Comparison of ENCODE assay signal across 1 cellular context in genomic region chr20:47334022-47334551, GRCh38.
TF ChIP-seq lines count a peak whose summit lies in the region.

No MANE protein-coding gene starts in this region.

TF ChIP-seq in HepG2, 621 proteins besides CTCF, POLR2A, EP300 and RAD21 (continued from another document and continues in another):
- TF ChIP-seq, protein P1, sequence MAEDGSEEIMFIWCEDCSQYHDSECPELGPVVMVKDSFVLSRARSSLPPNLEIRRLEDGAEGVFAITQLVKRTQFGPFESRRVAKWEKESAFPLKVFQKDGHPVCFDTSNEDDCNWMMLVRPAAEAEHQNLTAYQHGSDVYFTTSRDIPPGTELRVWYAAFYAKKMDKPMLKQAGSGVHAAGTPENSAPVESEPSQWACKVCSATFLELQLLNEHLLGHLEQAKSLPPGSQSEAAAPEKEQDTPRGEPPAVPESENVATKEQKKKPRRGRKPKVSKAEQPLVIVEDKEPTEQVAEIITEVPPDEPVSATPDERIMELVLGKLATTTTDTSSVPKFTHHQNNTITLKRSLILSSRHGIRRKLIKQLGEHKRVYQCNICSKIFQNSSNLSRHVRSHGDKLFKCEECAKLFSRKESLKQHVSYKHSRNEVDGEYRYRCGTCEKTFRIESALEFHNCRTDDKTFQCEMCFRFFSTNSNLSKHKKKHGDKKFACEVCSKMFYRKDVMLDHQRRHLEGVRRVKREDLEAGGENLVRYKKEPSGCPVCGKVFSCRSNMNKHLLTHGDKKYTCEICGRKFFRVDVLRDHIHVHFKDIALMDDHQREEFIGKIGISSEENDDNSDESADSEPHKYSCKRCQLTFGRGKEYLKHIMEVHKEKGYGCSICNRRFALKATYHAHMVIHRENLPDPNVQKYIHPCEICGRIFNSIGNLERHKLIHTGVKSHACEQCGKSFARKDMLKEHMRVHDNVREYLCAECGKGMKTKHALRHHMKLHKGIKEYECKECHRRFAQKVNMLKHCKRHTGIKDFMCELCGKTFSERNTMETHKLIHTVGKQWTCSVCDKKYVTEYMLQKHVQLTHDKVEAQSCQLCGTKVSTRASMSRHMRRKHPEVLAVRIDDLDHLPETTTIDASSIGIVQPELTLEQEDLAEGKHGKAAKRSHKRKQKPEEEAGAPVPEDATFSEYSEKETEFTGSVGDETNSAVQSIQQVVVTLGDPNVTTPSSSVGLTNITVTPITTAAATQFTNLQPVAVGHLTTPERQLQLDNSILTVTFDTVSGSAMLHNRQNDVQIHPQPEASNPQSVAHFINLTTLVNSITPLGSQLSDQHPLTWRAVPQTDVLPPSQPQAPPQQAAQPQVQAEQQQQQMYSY (CRISPR knock-in tag; IDR thresholded peaks at IDR 0.05): no peak
- TF ChIP-seq JDP2 (CRISPR knock-in tag; IDR thresholded peaks at IDR 0.05; ENCODE audit: borderline replicate concordance) (no peak), CBFB (CRISPR knock-in tag; IDR thresholded peaks at IDR 0.05) (no peak), MEIS1 (CRISPR knock-in tag; IDR thresholded peaks at IDR 0.05; ENCODE audit: borderline replicate concordance) (0 out of 2 replicates have a peak, but pooled peaks have one; percentile 22), ZNF136 (CRISPR knock-in tag; IDR thresholded peaks at IDR 0.05; ENCODE audit: low read depth) (no peak), ZKSCAN1 (IDR thresholded peaks at IDR 0.05; ENCODE audit: low read length) (no peak), ZNF781 (CRISPR knock-in tag; IDR thresholded peaks at IDR 0.05; ENCODE audit: borderline replicate concordance, not compliant biosample characterization) (no peak), ASH2L (IDR thresholded peaks at IDR 0.05; ENCODE audit: insufficient read length, low read depth, low read length) (peak; percentile 80), PRMT3 (CRISPR knock-in tag; IDR thresholded peaks at IDR 0.05; ENCODE audit: borderline replicate concordance, low read depth) (no peak), FOXK2 (IDR thresholded peaks at IDR 0.05) (peak; percentile 63; the same call in 1 of the 2 replicates), MLLT10 (CRISPR knock-in tag; IDR thresholded peaks at IDR 0.05) (no peak), ZNF143 (CRISPR knock-in tag; IDR thresholded peaks at IDR 0.05) (peak; percentile 36; the same call in 1 of the 2 replicates), ZNF749 (CRISPR knock-in tag; IDR thresholded peaks at IDR 0.05; ENCODE audit: borderline replicate concordance) (no peak), THAP7 (CRISPR knock-in tag; IDR thresholded peaks at IDR 0.05) (no peak), GABPA (IDR thresholded peaks at IDR 0.05; ENCODE audit: low read depth, low read length) (no peak), GABPA (CRISPR knock-in tag; IDR thresholded peaks at IDR 0.05; ENCODE audit: low read depth) (peak; percentile 48; the same call in 1 of the 2 replicates), MZF1 (CRISPR knock-in tag; IDR thresholded peaks at IDR 0.05; ENCODE audit: borderline replicate concordance) (no peak; the same call in 1 of the 2 replicates), HOXA5 (CRISPR knock-in tag; IDR thresholded peaks at IDR 0.05) (no peak), ZSCAN9 (CRISPR knock-in tag; IDR thresholded peaks at IDR 0.05; ENCODE audit: borderline replicate concordance) (peak; percentile 81; the same call in 1 of the 2 replicates), ZNF3 (CRISPR knock-in tag; IDR thresholded peaks at IDR 0.05) (no peak), DNMT3B (CRISPR knock-in tag; conservative IDR thresholded peaks at IDR 0.05) (peak; percentile 94), ZNF605 (CRISPR knock-in tag; IDR thresholded peaks at IDR 0.05) (no peak; the same call in 1 of the 2 replicates), SMYD3 (CRISPR knock-in tag; IDR thresholded peaks at IDR 0.05) (peak; percentile 69; the same call in 1 of the 2 replicates), ZNF564 (CRISPR knock-in tag; IDR thresholded peaks at IDR 0.05) (no peak), RFX5 (IDR thresholded peaks at IDR 0.05; ENCODE audit: low read depth, low read length) (no peak), ZNF292 (CRISPR knock-in tag; IDR thresholded peaks at IDR 0.05; ENCODE audit: borderline replicate concordance, low read depth) (no peak; the same call in 1 of the 2 replicates), NFAT5 (CRISPR knock-in tag; IDR thresholded peaks at IDR 0.05) (no peak), ZNF431 (CRISPR knock-in tag; IDR thresholded peaks at IDR 0.05; ENCODE audit: borderline replicate concordance, low read depth) (no peak), KLF16 (CRISPR knock-in tag; IDR thresholded peaks at IDR 0.05) (peak in 1 of 2 experiments; percentile 56; a peak in 1 of 4 replicates), FOXP4 (CRISPR knock-in tag; IDR thresholded peaks at IDR 0.05) (peak; percentile 92), BCLAF1 (IDR thresholded peaks at IDR 0.05) (no peak), ZNF432 (CRISPR knock-in tag; IDR thresholded peaks at IDR 0.05; ENCODE audit: borderline replicate concordance) (no peak), ZZZ3 (CRISPR knock-in tag; IDR thresholded peaks at IDR 0.05; ENCODE audit: borderline replicate concordance) (no peak), ZNF678 (CRISPR knock-in tag; IDR thresholded peaks at IDR 0.05) (no peak), HOXA7 (CRISPR knock-in tag; IDR thresholded peaks at IDR 0.05) (no peak), SALL2 (CRISPR knock-in tag; IDR thresholded peaks at IDR 0.05) (no peak), ZFYVE20 (CRISPR knock-in tag; IDR thresholded peaks at IDR 0.05; ENCODE audit: borderline replicate concordance, low read depth) (no peak)
- TF ChIP-seq, protein P2, sequence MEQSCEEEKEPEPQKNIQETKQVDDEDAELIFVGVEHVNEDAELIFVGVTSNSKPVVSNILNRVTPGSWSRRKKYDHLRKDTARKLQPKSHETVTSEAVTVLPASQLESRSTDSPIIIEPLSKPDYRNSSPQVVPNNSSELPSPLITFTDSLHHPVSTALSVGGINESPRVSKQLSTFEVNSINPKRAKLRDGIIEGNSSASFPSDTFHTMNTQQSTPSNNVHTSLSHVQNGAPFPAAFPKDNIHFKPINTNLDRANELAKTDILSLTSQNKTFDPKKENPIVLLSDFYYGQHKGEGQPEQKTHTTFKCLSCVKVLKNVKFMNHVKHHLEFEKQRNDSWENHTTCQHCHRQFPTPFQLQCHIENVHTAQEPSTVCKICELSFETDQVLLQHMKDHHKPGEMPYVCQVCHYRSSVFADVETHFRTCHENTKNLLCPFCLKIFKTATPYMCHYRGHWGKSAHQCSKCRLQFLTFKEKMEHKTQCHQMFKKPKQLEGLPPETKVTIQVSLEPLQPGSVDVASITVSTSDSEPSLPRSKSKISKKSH (CRISPR knock-in tag; IDR thresholded peaks at IDR 0.05; ENCODE audit: borderline replicate concordance): no peak
- TF ChIP-seq, protein P3, sequence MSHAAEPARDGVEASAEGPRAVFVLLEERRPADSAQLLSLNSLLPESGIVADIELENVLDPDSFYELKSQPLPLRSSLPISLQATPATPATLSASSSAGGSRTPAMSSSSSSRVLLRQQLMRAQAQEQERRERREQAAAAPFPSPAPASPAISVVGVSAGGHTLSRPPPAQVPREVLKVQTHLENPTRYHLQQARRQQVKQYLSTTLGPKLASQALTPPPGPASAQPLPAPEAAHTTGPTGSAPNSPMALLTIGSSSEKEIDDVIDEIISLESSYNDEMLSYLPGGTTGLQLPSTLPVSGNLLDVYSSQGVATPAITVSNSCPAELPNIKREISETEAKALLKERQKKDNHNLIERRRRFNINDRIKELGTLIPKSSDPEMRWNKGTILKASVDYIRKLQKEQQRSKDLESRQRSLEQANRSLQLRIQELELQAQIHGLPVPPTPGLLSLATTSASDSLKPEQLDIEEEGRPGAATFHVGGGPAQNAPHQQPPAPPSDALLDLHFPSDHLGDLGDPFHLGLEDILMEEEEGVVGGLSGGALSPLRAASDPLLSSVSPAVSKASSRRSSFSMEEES (CRISPR knock-in tag; IDR thresholded peaks at IDR 0.05): peak; percentile 98
- TF ChIP-seq, protein P4, sequence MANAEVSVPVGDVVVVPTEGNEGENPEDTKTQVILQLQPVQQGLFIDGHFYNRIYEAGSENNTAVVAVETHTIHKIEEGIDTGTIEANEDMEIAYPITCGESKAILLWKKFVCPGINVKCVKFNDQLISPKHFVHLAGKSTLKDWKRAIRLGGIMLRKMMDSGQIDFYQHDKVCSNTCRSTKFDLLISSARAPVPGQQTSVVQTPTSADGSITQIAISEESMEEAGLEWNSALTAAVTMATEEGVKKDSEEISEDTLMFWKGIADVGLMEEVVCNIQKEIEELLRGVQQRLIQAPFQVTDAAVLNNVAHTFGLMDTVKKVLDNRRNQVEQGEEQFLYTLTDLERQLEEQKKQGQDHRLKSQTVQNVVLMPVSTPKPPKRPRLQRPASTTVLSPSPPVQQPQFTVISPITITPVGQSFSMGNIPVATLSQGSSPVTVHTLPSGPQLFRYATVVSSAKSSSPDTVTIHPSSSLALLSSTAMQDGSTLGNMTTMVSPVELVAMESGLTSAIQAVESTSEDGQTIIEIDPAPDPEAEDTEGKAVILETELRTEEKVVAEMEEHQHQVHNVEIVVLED (CRISPR knock-in tag; IDR thresholded peaks at IDR 0.05; ENCODE audit: borderline replicate concordance): no peak; the same call in 1 of the 2 replicates
- TF ChIP-seq, protein P5, sequence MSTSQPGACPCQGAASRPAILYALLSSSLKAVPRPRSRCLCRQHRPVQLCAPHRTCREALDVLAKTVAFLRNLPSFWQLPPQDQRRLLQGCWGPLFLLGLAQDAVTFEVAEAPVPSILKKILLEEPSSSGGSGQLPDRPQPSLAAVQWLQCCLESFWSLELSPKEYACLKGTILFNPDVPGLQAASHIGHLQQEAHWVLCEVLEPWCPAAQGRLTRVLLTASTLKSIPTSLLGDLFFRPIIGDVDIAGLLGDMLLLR (CRISPR knock-in tag; IDR thresholded peaks at IDR 0.05): no peak
- TF ChIP-seq, protein P6, sequence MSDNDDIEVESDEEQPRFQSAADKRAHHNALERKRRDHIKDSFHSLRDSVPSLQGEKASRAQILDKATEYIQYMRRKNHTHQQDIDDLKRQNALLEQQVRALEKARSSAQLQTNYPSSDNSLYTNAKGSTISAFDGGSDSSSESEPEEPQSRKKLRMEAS (IDR thresholded peaks at IDR 0.05): no peak
